1 cellular context compared by ENCODE assay signal in genomic region chr7:15554081-15554480, GRCh38.
TF ChIP-seq lines count a peak whose summit lies in the region.

No MANE protein-coding gene starts in this region.

TF ChIP-seq in GM12878, 131 proteins besides CTCF, POLR2A, EP300 and RAD21 (continued from another document):
- 0 out of 2 replicates have a peak, but pooled peaks have one; percentile 12 for TF ChIP-seq IKZF1 (conservative IDR thresholded peaks at IDR 0.05)
- no peak for TF ChIP-seq ZNF207 (IDR thresholded peaks at IDR 0.05; ENCODE audit: borderline replicate concordance)
- TF ChIP-seq MTA2 (IDR thresholded peaks at IDR 0.05; ENCODE audit: low read depth): no peak
- TF ChIP-seq IKZF2 (IDR thresholded peaks at IDR 0.05): peak in 1 of 2 experiments; percentile 20; a peak in 1 of 4 replicates
